12 cellular contexts compared by ENCODE assay signal in genomic region chr18:4510709-4511108, GRCh38. TPM values are rescaled to one million over a fixed set of nuclear protein-coding genes. Genes with fewer than 3 reads are reported as not detected.
DNase-seq lines count a peak whose midpoint lies in the region; ATAC-seq and TF ChIP-seq lines count a peak whose summit lies in the region.
"Had no signal": no experiment of that assay in that cellular context is flagged by ENCODE, and none has a peak within 500 bp of the region (broad histone marks: within the 10 kb centered on the region; RNA-seq: fewer than 3 reads in every experiment).

No MANE protein-coding gene starts in this region.

- H3K27ac ChIP-seq in upper lobe of right lung (no peak overlapping the region), neural progenitor cell (no peak overlapping the region)
- H3K27ac ChIP-seq: GM23248 had no signal

- ATAC-seq in activated naive CD8-positive, alpha-beta T cell treated with anti-CD3 and anti-CD28 coated beads, Interleukin-2, amount 10 ng/mL, durations not matched to agents 7 days and 5 days (ENCODE audit: low read depth), result peak; percentile 39
- ATAC-seq in upper lobe of right lung (peak; percentile 94), HG02885 (IDR thresholded peaks at IDR 0.05; ENCODE audit: poor library complexity, unreplicated experiment) (no peak)

- no peak overlapping the region for H3K4me2 ChIP-seq in neural progenitor cell

- no peaks in the 10 kb centered on the region for H3K79me2 ChIP-seq in neural progenitor cell (ENCODE audit: low read depth)

- H3K27ac Mint-ChIP-seq in activated naive CD8-positive, alpha-beta T cell treated with anti-CD3 and anti-CD28 coated beads, Interleukin-2, amount 10 ng/mL, durations not matched to agents 7 days and 5 days, result peak overlapping the region; percentile 63
- no peak overlapping the region for H3K27ac Mint-ChIP-seq in activated naive CD8-positive, alpha-beta T cell treated with anti-CD3 and anti-CD28 coated beads for 36 hours
- no peak overlapping the region for H3K27ac Mint-ChIP-seq in neural progenitor cell

- H3K4me3 Mint-ChIP-seq in activated naive CD8-positive, alpha-beta T cell treated with anti-CD3 and anti-CD28 coated beads, Interleukin-2, amount 10 ng/mL, durations not matched to agents 7 days and 5 days, result no peak overlapping the region
- no peak overlapping the region for H3K4me3 Mint-ChIP-seq in activated naive CD8-positive, alpha-beta T cell treated with anti-CD3 and anti-CD28 coated beads for 36 hours
- H3K4me3 Mint-ChIP-seq in neural progenitor cell, result no peak overlapping the region

- H2AFZ ChIP-seq in neural progenitor cell (replicated peaks), result no peak overlapping the region
- H2AFZ ChIP-seq: GM23248 had no signal

- H3K36me3 ChIP-seq in upper lobe of right lung (no peaks in the 10 kb centered on the region), neural progenitor cell (no peaks in the 10 kb centered on the region)

- no peaks in the 10 kb centered on the region for H3K4me1 ChIP-seq in upper lobe of right lung
- H3K4me1 ChIP-seq in neural progenitor cell, result no peaks in the 10 kb centered on the region

- H3F3A ChIP-seq in neural progenitor cell (ENCODE audit: low read depth), result no peaks in the 10 kb centered on the region

- DNase-seq in activated naive CD8-positive, alpha-beta T cell treated with anti-CD3 and anti-CD28 coated beads, Interleukin-2, amount 10 ng/mL, durations not matched to agents 7 days and 5 days, result no peak
- DNase-seq in activated naive CD8-positive, alpha-beta T cell treated with anti-CD3 and anti-CD28 coated beads for 36 hours, result no peak
- peak; percentile 6 for DNase-seq in cerebellum (ENCODE audit: low spot score)
- DNase-seq in iris pigment epithelial cell (ENCODE audit: low read depth), result peak; percentile 11
- DNase-seq in upper lobe of right lung, result no peak
- DNase-seq in neural progenitor cell (ENCODE audit: low spot score), result no peak
- no peak for DNase-seq in lower leg skin (ENCODE audit: low spot score in 2 of 2)
- DNase-seq: ACHN; DND-41; GM23248; stimulated activated CD4-positive, alpha-beta T cell treated with anti-CD3 and anti-CD28 coated beads, Interleukin-12 subunit alpha, Interleukin-12 subunit beta, amount 100 ng/mL, for 4 hours had no signal

- no peaks in the 10 kb centered on the region for H3K27me3 Mint-ChIP-seq in activated naive CD8-positive, alpha-beta T cell treated with anti-CD3 and anti-CD28 coated beads, Interleukin-2, amount 10 ng/mL, durations not matched to agents 7 days and 5 days
- no peaks in the 10 kb centered on the region for H3K27me3 Mint-ChIP-seq in activated naive CD8-positive, alpha-beta T cell treated with anti-CD3 and anti-CD28 coated beads for 36 hours
- peaks cover 4% of the 10 kb centered on the region for H3K27me3 Mint-ChIP-seq in neural progenitor cell (ENCODE audit: insufficient read depth, low read depth)

- H3K9me3 Mint-ChIP-seq in activated naive CD8-positive, alpha-beta T cell treated with anti-CD3 and anti-CD28 coated beads, Interleukin-2, amount 10 ng/mL, durations not matched to agents 7 days and 5 days, result peaks cover 13% of the 10 kb centered on the region
- H3K9me3 Mint-ChIP-seq in activated naive CD8-positive, alpha-beta T cell treated with anti-CD3 and anti-CD28 coated beads for 36 hours, result peaks cover 4% of the 10 kb centered on the region
- peaks cover 4% of the 10 kb centered on the region for H3K9me3 Mint-ChIP-seq in neural progenitor cell

- no peaks in the 10 kb centered on the region for H3K4me1 Mint-ChIP-seq in activated naive CD8-positive, alpha-beta T cell treated with anti-CD3 and anti-CD28 coated beads, Interleukin-2, amount 10 ng/mL, durations not matched to agents 7 days and 5 days
- H3K4me1 Mint-ChIP-seq in activated naive CD8-positive, alpha-beta T cell treated with anti-CD3 and anti-CD28 coated beads for 36 hours, result no peaks in the 10 kb centered on the region
- no peaks in the 10 kb centered on the region for H3K4me1 Mint-ChIP-seq in neural progenitor cell

- H3K27me3 ChIP-seq in upper lobe of right lung, result no peaks in the 10 kb centered on the region
- H3K27me3 ChIP-seq in neural progenitor cell, result no peaks in the 10 kb centered on the region

- no peak overlapping the region for H3K9ac ChIP-seq in neural progenitor cell
- H3K9ac ChIP-seq: GM23248 had no signal

- no peak overlapping the region for H3K4me3 ChIP-seq in upper lobe of right lung
- H3K4me3 ChIP-seq in neural progenitor cell, result no peak overlapping the region
- H3K4me3 ChIP-seq in lower leg skin (ENCODE audit: low read depth, poor library complexity, severe bottlenecking), result no peak overlapping the region
- H3K4me3 ChIP-seq: GM23248 had no signal

- POLR2A ChIA-PET in activated naive CD8-positive, alpha-beta T cell treated with anti-CD3 and anti-CD28 coated beads, Interleukin-2, amount 10 ng/mL, durations not matched to agents 7 days and 5 days (lab: Charles Lee), result no interaction called here

- no peak for TF ChIP-seq POLR2A in lower leg skin (IDR thresholded peaks at IDR 0.05)

- H3K36me3 Mint-ChIP-seq in activated naive CD8-positive, alpha-beta T cell treated with anti-CD3 and anti-CD28 coated beads, Interleukin-2, amount 10 ng/mL, durations not matched to agents 7 days and 5 days, result peaks cover 1% of the 10 kb centered on the region
- peaks cover 2% of the 10 kb centered on the region for H3K36me3 Mint-ChIP-seq in activated naive CD8-positive, alpha-beta T cell treated with anti-CD3 and anti-CD28 coated beads for 36 hours
- H3K36me3 Mint-ChIP-seq in neural progenitor cell, result no peaks in the 10 kb centered on the region

- no peaks in the 10 kb centered on the region for H3K9me3 ChIP-seq in upper lobe of right lung
- H3K9me3 ChIP-seq in neural progenitor cell (ENCODE audit: low read depth), result no peaks in the 10 kb centered on the region

- intact Hi-C loops in upper lobe of right lung (cut with DNase I) (no loop called here), lower leg skin (cut with DNase I; ENCODE audit: low total_unique reads) (no loop called here)

- TF ChIP-seq CTCF in upper lobe of right lung (IDR thresholded peaks at IDR 0.05), result no peak
- no peak for TF ChIP-seq CTCF in neural progenitor cell (IDR thresholded peaks at IDR 0.05)
- no peak for TF ChIP-seq CTCF in lower leg skin (IDR thresholded peaks at IDR 0.05)

- no peaks in the 10 kb centered on the region for H4K20me1 ChIP-seq in neural progenitor cell (ENCODE audit: low read depth)

RNA-seq across cellular contexts. Expression of gene DLGAP1, which starts 55.6 kb away (rescaled TPM):
- total RNA-seq in activated naive CD8-positive, alpha-beta T cell treated with anti-CD3 and anti-CD28 coated beads, Interleukin-2, amount 10 ng/mL, durations not matched to agents 7 days and 5 days, result not detected
- total RNA-seq in activated naive CD8-positive, alpha-beta T cell treated with anti-CD3 and anti-CD28 coated beads for 36 hours, result not detected
- total RNA-seq in cerebellum (78.1 TPM), upper lobe of right lung (5.4 TPM), neural progenitor cell (ENCODE audit: low replicate concordance) (16.9 and 18.5 TPM in 2 replicates), lower leg skin (1 to 10 TPM in 2 of 4 donors, under 1 TPM in 2; 0.34 to 1.3 (median 0.82) TPM)

Comparison
In these comparisons a context has a peak if more than half of its experiments do, and no peak if none do; other contexts are left out.
1. DNase-seq: peak in cerebellum (single experiment) and iris pigment epithelial cell (single experiment); none in activated naive CD8-positive, alpha-beta T cell treated with anti-CD3 and anti-CD28 coated beads, Interleukin-2, amount 10 ng/mL, durations not matched to agents 7 days and 5 days (single experiment), activated naive CD8-positive, alpha-beta T cell treated with anti-CD3 and anti-CD28 coated beads for 36 hours (single experiment), upper lobe of right lung (single experiment), neural progenitor cell (single experiment) and lower leg skin (0 of 2).